In genomic region chr19:16094360-16095070, GRCh38 we compare ENCODE assay signal across 13 cellular contexts. TPM values are rescaled to one million over a fixed set of nuclear protein-coding genes. Genes with fewer than 3 reads are reported as not detected.
DNase-seq lines count a peak whose midpoint lies in the region; ATAC-seq and TF ChIP-seq lines count a peak whose summit lies in the region.
"Had no signal": no experiment of that assay in that cellular context is flagged by ENCODE, and none has a peak within 500 bp of the region (broad histone marks: within the 10 kb centered on the region; RNA-seq: fewer than 3 reads in every experiment).

No MANE protein-coding gene starts in this region.

- no peak for TF ChIP-seq EP300 in tibial nerve (IDR thresholded peaks at IDR 0.05)

- H3K9me3 Mint-ChIP-seq in activated naive CD4-positive, alpha-beta T cell treated with anti-CD3 and anti-CD28 coated beads, Interleukin-2, amount 10 ng/mL, durations not matched to agents 7 days and 5 days = no peaks in the 10 kb centered on the region

- H3K27me3 Mint-ChIP-seq in activated naive CD4-positive, alpha-beta T cell treated with anti-CD3 and anti-CD28 coated beads, Interleukin-2, amount 10 ng/mL, durations not matched to agents 7 days and 5 days = no peaks in the 10 kb centered on the region

- CTCF ChIA-PET in activated naive CD4-positive, alpha-beta T cell treated with anti-CD3 and anti-CD28 coated beads, Interleukin-2, amount 10 ng/mL, durations not matched to agents 7 days and 5 days (lab: Charles Lee) = interaction anchor here (1.2 to 2.5 kb wide), 3 partner anchors 10 to 31 kb away, joined by 5 to 12 read pairs (median 5); no protein-coding TSS in a partner anchor

- WGBS in tibial nerve, 2 donors = 56 to 57% methylated on average over 10 of the region's 10 CpGs

- peaks cover 0 to 6% of the 10 kb centered on the region in 2 donors for H3K4me1 ChIP-seq in ascending aorta
- H3K4me1 ChIP-seq in lower lobe of right lung = peaks cover 25% of the 10 kb centered on the region
- peaks cover 0 to 53% (median 14%) of the 10 kb centered on the region in 4 donors for H3K4me1 ChIP-seq in tibial nerve
- H3K4me1 ChIP-seq: psoas muscle had no signal

- TF ChIP-seq CTCF in ascending aorta (IDR thresholded peaks at IDR 0.05) (no peak), lower lobe of right lung (IDR thresholded peaks at IDR 0.05) (no peak), tibial nerve (IDR thresholded peaks at IDR 0.05) (no peak)

- H3K9me3 ChIP-seq in ascending aorta (no peaks in the 10 kb centered on the region), lower lobe of right lung (no peaks in the 10 kb centered on the region), tibial nerve (no peaks in the 10 kb centered on the region)
- H3K9me3 ChIP-seq: psoas muscle had no signal

- peaks cover 42% of the 10 kb centered on the region for H3K4me1 Mint-ChIP-seq in activated naive CD4-positive, alpha-beta T cell treated with anti-CD3 and anti-CD28 coated beads, Interleukin-2, amount 10 ng/mL, durations not matched to agents 7 days and 5 days

- H3K27me3 ChIP-seq in ascending aorta (no peaks in the 10 kb centered on the region), lower lobe of right lung (ENCODE audit: low read depth) (no peaks in the 10 kb centered on the region), tibial nerve (no peaks in the 10 kb centered on the region)

- H3K27ac ChIP-seq in ascending aorta = peak overlapping the region; percentile 61 to 62
- H3K27ac ChIP-seq in lower lobe of right lung = peak overlapping the region; percentile 46
- peak overlapping the region in 3 of 4 donors; percentile 44 to 82 (median 80) for H3K27ac ChIP-seq in tibial nerve
- H3K27ac ChIP-seq: psoas muscle had no signal

- intact Hi-C loops in ascending aorta (cut with DNase I) (no loop called here), lower lobe of right lung (cut with DNase I) (no loop called here)

- H3K36me3 ChIP-seq in ascending aorta = peaks cover 100% of the 10 kb centered on the region in 2 donors
- peaks cover 100% of the 10 kb centered on the region for H3K36me3 ChIP-seq in lower lobe of right lung
- H3K36me3 ChIP-seq in tibial nerve = peaks cover 15 to 98% (median 44%) of the 10 kb centered on the region in 3 donors

- TF ChIP-seq POLR2A in tibial nerve (IDR thresholded peaks at IDR 0.05) = no peak

- ATAC-seq in lower lobe of right lung = no peak
- ATAC-seq in esophagus mucosa = no peak
- ATAC-seq in HG03139 (IDR thresholded peaks at IDR 0.05; ENCODE audit: unreplicated experiment) = no peak
- ATAC-seq: psoas muscle had no signal

- peaks cover 73% of the 10 kb centered on the region for H3K36me3 Mint-ChIP-seq in activated naive CD4-positive, alpha-beta T cell treated with anti-CD3 and anti-CD28 coated beads, Interleukin-2, amount 10 ng/mL, durations not matched to agents 7 days and 5 days

- H3K4me3 ChIP-seq in ascending aorta = no peak overlapping the region
- no peak overlapping the region for H3K4me3 ChIP-seq in lower lobe of right lung
- no peak overlapping the region for H3K4me3 ChIP-seq in tibial nerve
- H3K4me3 ChIP-seq: psoas muscle had no signal

- no peak for DNase-seq in activated naive CD4-positive, alpha-beta T cell treated with anti-CD3 and anti-CD28 coated beads, Interleukin-2, amount 10 ng/mL, durations not matched to agents 7 days and 5 days
- no peak for DNase-seq in activated naive CD4-positive, alpha-beta T cell treated with Interleukin-2 at 50 U/mL for 16 hours
- DNase-seq in ascending aorta (ENCODE audit: low spot score in 2 of 2) (no peak), lower lobe of right lung (no peak), tibial nerve (ENCODE audit: low spot score in 2 of 2) (no peak)
- no peak for DNase-seq in stimulated activated naive CD4-positive, alpha-beta T cell treated with Interleukin-2 at 50 U/mL for 16 hours (lab: John Stamatoyannopoulos, UW)
- DNase-seq: H7, MM.1S, NCI-H446 treated with DMSO at 0.1 percent for 48 hours, psoas muscle, SHP77 had no signal

- peak overlapping the region; percentile 79 for H3K27ac Mint-ChIP-seq in activated naive CD4-positive, alpha-beta T cell treated with anti-CD3 and anti-CD28 coated beads, Interleukin-2, amount 10 ng/mL, durations not matched to agents 7 days and 5 days

- H3K4me3 Mint-ChIP-seq in activated naive CD4-positive, alpha-beta T cell treated with anti-CD3 and anti-CD28 coated beads, Interleukin-2, amount 10 ng/mL, durations not matched to agents 7 days and 5 days = no peak overlapping the region

RNA-seq across cellular contexts. Expression of gene RAB8A, which starts 17.2 kb away (rescaled TPM):
- total RNA-seq in ascending aorta (35.1 TPM), lower lobe of right lung (110 TPM), tibial nerve (10 to 100 TPM; 27.3 to 42.9 (median 36.3) TPM), esophagus mucosa (57.9 TPM)

RNA-seq across cellular contexts. Expression of gene TPM4, which starts 18.2 kb away (rescaled TPM):
- 619 TPM for total RNA-seq in ascending aorta
- 319 TPM for total RNA-seq in lower lobe of right lung
- 100 to 1,000 TPM; 471 to 530 (median 493) TPM for total RNA-seq in tibial nerve
- total RNA-seq in esophagus mucosa = 427 TPM

RNA-seq across cellular contexts. Expression of gene HSH2D, which starts 49.0 kb away (rescaled TPM):
- total RNA-seq in ascending aorta (not detected), lower lobe of right lung (8.2 TPM), tibial nerve (under 1 TPM in 1 of 4 donors, not detected in 3; 0.22 TPM), esophagus mucosa (1.3 TPM)
